Comparison of ENCODE assay signal across 1 cellular context in the genomic region with DNA sequence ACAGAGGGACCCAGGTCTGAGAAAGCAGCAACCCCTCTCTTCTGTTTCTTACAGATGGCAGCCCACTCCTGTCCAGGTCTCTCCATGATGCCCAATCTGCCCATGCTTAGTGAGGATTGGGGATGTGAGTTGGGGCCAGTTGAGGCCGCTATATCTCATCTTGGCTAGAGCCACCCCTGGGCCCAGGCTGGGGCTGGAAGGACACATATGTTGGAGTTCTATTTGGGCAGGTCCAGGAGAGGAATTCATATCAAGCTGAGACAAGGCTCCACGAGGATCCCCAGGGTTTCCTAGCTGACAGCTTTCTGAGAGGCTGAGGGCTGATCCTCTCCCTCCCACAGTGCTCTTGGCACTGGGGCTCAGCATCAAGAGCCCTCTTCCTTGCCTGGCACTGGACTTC.
TF ChIP-seq lines count a peak whose summit lies in the region.

No MANE protein-coding gene starts in this region.

TF ChIP-seq in H1, 55 proteins besides CTCF, POLR2A, EP300 and RAD21:
- TF ChIP-seq, protein P1, sequence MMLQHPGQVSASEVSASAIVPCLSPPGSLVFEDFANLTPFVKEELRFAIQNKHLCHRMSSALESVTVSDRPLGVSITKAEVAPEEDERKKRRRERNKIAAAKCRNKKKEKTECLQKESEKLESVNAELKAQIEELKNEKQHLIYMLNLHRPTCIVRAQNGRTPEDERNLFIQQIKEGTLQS (IDR thresholded peaks at IDR 0.05; ENCODE audit: insufficient read depth, low read depth, low read length), result no peak
- TF ChIP-seq, protein P2, sequence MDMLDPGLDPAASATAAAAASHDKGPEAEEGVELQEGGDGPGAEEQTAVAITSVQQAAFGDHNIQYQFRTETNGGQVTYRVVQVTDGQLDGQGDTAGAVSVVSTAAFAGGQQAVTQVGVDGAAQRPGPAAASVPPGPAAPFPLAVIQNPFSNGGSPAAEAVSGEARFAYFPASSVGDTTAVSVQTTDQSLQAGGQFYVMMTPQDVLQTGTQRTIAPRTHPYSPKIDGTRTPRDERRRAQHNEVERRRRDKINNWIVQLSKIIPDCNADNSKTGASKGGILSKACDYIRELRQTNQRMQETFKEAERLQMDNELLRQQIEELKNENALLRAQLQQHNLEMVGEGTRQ (IDR thresholded peaks at IDR 0.05; ENCODE audit: low read length), result no peak
- TF ChIP-seq CBX5 (IDR thresholded peaks at IDR 0.05; ENCODE audit: low read depth, low read length) (no peak), GABPA (IDR thresholded peaks at IDR 0.05; ENCODE audit: borderline replicate concordance, insufficient read depth, low read length) (no peak), YY1 (IDR thresholded peaks at IDR 0.05; ENCODE audit: low read depth, low read length) (no peak), CTBP2 (IDR thresholded peaks at IDR 0.05; ENCODE audit: borderline replicate concordance, insufficient read depth, insufficient read length, low read length) (no peak), CEBPB (IDR thresholded peaks at IDR 0.05; ENCODE audit: low read depth, low read length) (no peak), TAF7 (optimal IDR thresholded peaks at IDR 0.05; ENCODE audit: borderline replicate concordance, low read depth, low read length) (no peak), BACH1 (IDR thresholded peaks at IDR 0.05; ENCODE audit: low read length) (no peak)
- TF ChIP-seq, protein P3, sequence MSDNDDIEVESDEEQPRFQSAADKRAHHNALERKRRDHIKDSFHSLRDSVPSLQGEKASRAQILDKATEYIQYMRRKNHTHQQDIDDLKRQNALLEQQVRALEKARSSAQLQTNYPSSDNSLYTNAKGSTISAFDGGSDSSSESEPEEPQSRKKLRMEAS (IDR thresholded peaks at IDR 0.05), result no peak
- TF ChIP-seq, protein P4, sequence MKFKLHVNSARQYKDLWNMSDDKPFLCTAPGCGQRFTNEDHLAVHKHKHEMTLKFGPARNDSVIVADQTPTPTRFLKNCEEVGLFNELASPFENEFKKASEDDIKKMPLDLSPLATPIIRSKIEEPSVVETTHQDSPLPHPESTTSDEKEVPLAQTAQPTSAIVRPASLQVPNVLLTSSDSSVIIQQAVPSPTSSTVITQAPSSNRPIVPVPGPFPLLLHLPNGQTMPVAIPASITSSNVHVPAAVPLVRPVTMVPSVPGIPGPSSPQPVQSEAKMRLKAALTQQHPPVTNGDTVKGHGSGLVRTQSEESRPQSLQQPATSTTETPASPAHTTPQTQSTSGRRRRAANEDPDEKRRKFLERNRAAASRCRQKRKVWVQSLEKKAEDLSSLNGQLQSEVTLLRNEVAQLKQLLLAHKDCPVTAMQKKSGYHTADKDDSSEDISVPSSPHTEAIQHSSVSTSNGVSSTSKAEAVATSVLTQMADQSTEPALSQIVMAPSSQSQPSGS (IDR thresholded peaks at IDR 0.05; ENCODE audit: low read length), result no peak
